In genomic region chr1:22225858-22226584, GRCh38 we compare ENCODE assay signal across 1 cellular context.
TF ChIP-seq lines count a peak whose summit lies in the region.

No MANE protein-coding gene starts in this region.

TF ChIP-seq in HCT116, 20 proteins besides CTCF, POLR2A, EP300 and RAD21:
- no peak for TF ChIP-seq REST (IDR thresholded peaks at IDR 0.05; ENCODE audit: low read depth)
- no peak for TF ChIP-seq SRF (IDR thresholded peaks at IDR 0.05; ENCODE audit: low read depth)
- TF ChIP-seq EZH2 (IDR thresholded peaks at IDR 0.05) = no peak
- no peak for TF ChIP-seq TCF7L2 (IDR thresholded peaks at IDR 0.05; ENCODE audit: borderline replicate concordance, extremely low read depth, insufficient read depth, insufficient read length)
- no peak for TF ChIP-seq EGR1 (IDR thresholded peaks at IDR 0.05; ENCODE audit: low read depth)
- no peak for TF ChIP-seq MAX (IDR thresholded peaks at IDR 0.05)
- no peak for TF ChIP-seq ATF3 (IDR thresholded peaks at IDR 0.05)
- TF ChIP-seq ELF1 (IDR thresholded peaks at IDR 0.05; ENCODE audit: borderline replicate concordance, low read depth) = no peak
- no peak for TF ChIP-seq CEBPB (IDR thresholded peaks at IDR 0.05; ENCODE audit: low read depth)
- no peak for TF ChIP-seq ZFX (IDR thresholded peaks at IDR 0.05)
